ENCODE assay signal across 8 cellular contexts in the genomic region with DNA sequence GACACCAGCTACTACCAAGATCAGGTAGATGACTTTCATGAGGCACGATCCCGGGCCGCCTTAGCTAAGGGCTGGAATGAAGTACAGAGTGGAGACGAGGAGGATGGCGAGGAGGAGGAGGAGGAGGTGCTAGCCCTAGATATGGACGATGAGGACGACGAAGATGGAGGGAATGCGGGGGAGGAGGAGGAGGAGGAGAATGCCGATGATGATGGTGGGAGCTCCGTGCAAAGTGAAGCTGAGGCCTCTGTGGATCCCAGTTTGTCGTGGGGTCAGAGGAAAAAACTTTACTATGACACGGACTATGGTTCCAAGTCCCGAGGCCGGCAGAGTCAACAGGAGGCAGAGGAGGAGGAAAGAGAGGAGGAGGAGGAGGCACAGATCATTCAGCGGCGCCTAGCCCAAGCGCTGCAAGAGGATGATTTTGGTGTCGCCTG. TPM values are rescaled to one million over a fixed set of nuclear protein-coding genes. Genes with fewer than 3 reads are reported as not detected.
DNase-seq lines count a peak whose midpoint lies in the region; ATAC-seq, FAIRE-seq and TF ChIP-seq lines count a peak whose summit lies in the region.

No MANE protein-coding gene starts in this region.

- in situ Hi-C loops in GM13976 (cut with MboI; ENCODE audit: low sequenced_read_pairs, unreplicated experiment), result no loop called here

- dilution Hi-C loops in endothelial cell of umbilical vein (cut with MboI; ENCODE audit: extremely low pct_ligation_motif_present, low sequenced_read_pairs), result no loop called here

- CTCF ChIA-PET in endothelial cell of umbilical vein (lab: Charles Lee), result interaction anchor here (0.5 to 2.1 kb wide), 5 partner anchors 9 to 87 kb away, joined by 3 to 16 read pairs (median 4); no protein-coding TSS in a partner anchor

- H3K36me3 ChIP-seq in endothelial cell of umbilical vein (ENCODE audit: control insufficient read depth in 2 of 2, extremely low read depth in 1 of 2, insufficient read depth in 2 of 2, low read length in 2 of 2) (no peaks in the 10 kb centered on the region), neural cell (ENCODE audit: insufficient read depth, low read length) (no peaks in the 10 kb centered on the region)

- H3K9ac ChIP-seq in endothelial cell of umbilical vein (replicated peaks; ENCODE audit: extremely low read depth, insufficient read depth, low read length), result peak overlapping the region; percentile 76
- H3K9ac ChIP-seq in neural cell (ENCODE audit: low read length), result peak overlapping the region; percentile 88

- no peaks in the 10 kb centered on the region for H3K9me1 ChIP-seq in endothelial cell of umbilical vein (replicated peaks; ENCODE audit: control insufficient read depth, extremely low read depth, insufficient read depth, low read length)

- H3F3A ChIP-seq in neural cell (ENCODE audit: insufficient read depth, low read length, poor library complexity, severe bottlenecking), result peaks cover 9% of the 10 kb centered on the region

- H3K4me3 ChIP-seq in AG10803 (ENCODE audit: low read length) (peak overlapping the region; percentile 82), endothelial cell of umbilical vein (replicated peaks in 1 of 3; ENCODE audit: insufficient read depth in 1 of 3, low read depth in 1 of 3, low read length in 3 of 3) (peak overlapping the region; percentile 20 to 72 (median 62)), neural cell (ENCODE audit: low read length) (peak overlapping the region; percentile 92)

- H3K27me3 ChIP-seq in endothelial cell of umbilical vein (ENCODE audit: control insufficient read depth in 2 of 2, insufficient read depth in 2 of 2, low read length in 2 of 2) (no peaks in the 10 kb centered on the region), neural cell (ENCODE audit: insufficient read depth, low read depth, low read length) (no peaks in the 10 kb centered on the region)

- no peak for TF ChIP-seq POLR2A in endothelial cell of umbilical vein (IDR thresholded peaks at IDR 0.05; ENCODE audit: low read depth, low read length)

- TF ChIP-seq EP300 in neural cell (conservative IDR thresholded peaks at IDR 0.05; ENCODE audit: poor library complexity, severe bottlenecking), result no peak

- no peak for FAIRE-seq in endothelial cell of umbilical vein (lab: Jason Lieb, UNC)

- H3K9me3 ChIP-seq in endothelial cell of umbilical vein (replicated peaks; ENCODE audit: control insufficient read depth, insufficient read depth, low read length) (no peaks in the 10 kb centered on the region), neural cell (ENCODE audit: low read length) (no peaks in the 10 kb centered on the region)

- no TSS peak for BruUV-seq in endothelial cell of umbilical vein (replicated peaks; lab: Mats Ljungman, UMichigan)

- TF ChIP-seq CTCF in AG10803 (conservative IDR thresholded peaks at IDR 0.05; ENCODE audit: low read length), result no peak
- no peak for TF ChIP-seq CTCF in endothelial cell of umbilical vein (IDR thresholded peaks at IDR 0.05; ENCODE audit: extremely low read depth in 1 of 2, insufficient read depth in 1 of 2, low read depth in 1 of 2, low read length in 2 of 2)
- no peak for TF ChIP-seq CTCF in neural cell (IDR thresholded peaks at IDR 0.05; ENCODE audit: poor library complexity, severe bottlenecking)
- TF ChIP-seq CTCF in GM13976 (IDR thresholded peaks at IDR 0.05; ENCODE audit: borderline replicate concordance, control extremely low read depth, extremely low read depth, insufficient read depth, missing control alignments), result no peak

- no peak for TF ChIP-seq RAD21 in neural cell (conservative IDR thresholded peaks at IDR 0.05)

- POLR2A ChIA-PET in endothelial cell of umbilical vein (lab: Charles Lee), result interaction anchor here (2.1 kb wide), 1 partner anchor 16 kb away, joined by 12 read pairs; no protein-coding TSS in a partner anchor

- peaks cover 31% of the 10 kb centered on the region for H3K79me2 ChIP-seq in endothelial cell of umbilical vein (ENCODE audit: control insufficient read depth, insufficient read depth, low read length)
- H3K79me2 ChIP-seq in neural cell (replicated peaks; ENCODE audit: insufficient read depth, low read length), result peaks cover 26% of the 10 kb centered on the region

- H4K20me1 ChIP-seq in endothelial cell of umbilical vein (replicated peaks; ENCODE audit: control insufficient read depth, extremely low read depth, insufficient read depth, low read length), result no peaks in the 10 kb centered on the region
- no peaks in the 10 kb centered on the region for H4K20me1 ChIP-seq in neural cell (ENCODE audit: insufficient read depth)

- no peaks in the 10 kb centered on the region for H3K9me2 ChIP-seq in neural cell (ENCODE audit: insufficient read depth, low read length)

- H2AFZ ChIP-seq in endothelial cell of umbilical vein (ENCODE audit: low read depth, low read length) (peak overlapping the region; percentile 37), neural cell (ENCODE audit: low read depth, low read length) (peak overlapping the region; percentile 90)

- intact Hi-C loops in endothelial cell of umbilical vein (cut with micrococcal nuclease), result loop anchor here (1.0 kb wide), 5 partner anchors 15 to 304 kb away; a partner anchor contains a TSS

- H3K4me1 ChIP-seq in endothelial cell of umbilical vein (ENCODE audit: control insufficient read depth, extremely low read depth, insufficient read depth, low read length), result peaks cover 22% of the 10 kb centered on the region

- H3K27ac ChIP-seq in endothelial cell of umbilical vein (ENCODE audit: insufficient read depth, low read depth, low read length) (peak overlapping the region; percentile 36), neural cell (ENCODE audit: low read length) (peak overlapping the region; percentile 79)

- H3K4me2 ChIP-seq in endothelial cell of umbilical vein (ENCODE audit: insufficient read depth, low read length) (peak overlapping the region; percentile 93), neural cell (ENCODE audit: low read length) (peak overlapping the region; percentile 72)

- DNase-seq in AG10803 (ENCODE audit: low read depth) (no peak), endothelial cell of umbilical vein (ENCODE audit: low read depth, low spot score) (no peak), glomerular visceral epithelial cell (ENCODE audit: extremely low spot score) (no peak), NCI-H2196 (lab: John Stamatoyannopoulos, UW; ENCODE audit: unreplicated experiment) (no peak), GM13976 (ENCODE audit: low spot score) (no peak)

- ATAC-seq in GM21723 (IDR thresholded peaks at IDR 0.05; ENCODE audit: unreplicated experiment), result peak; percentile 7
- peak; percentile 3; the same call in 2 of the 3 replicates for ATAC-seq in SK-N-SH treated with all-trans-retinoic acid at 6 μM for 48 hours

TF ChIP-seq in SK-N-SH treated with all-trans-retinoic acid at 6 μM for 48 hours, 23 proteins besides CTCF, POLR2A, EP300 and RAD21 (continues in another document):
- TF ChIP-seq ZNF8 (CRISPR knock-in tag; IDR thresholded peaks at IDR 0.05), result no peak
- no peak for TF ChIP-seq SNAI2 (CRISPR knock-in tag; IDR thresholded peaks at IDR 0.05)
- TF ChIP-seq ZNF565 (CRISPR knock-in tag; conservative IDR thresholded peaks at IDR 0.05; ENCODE audit: low read depth), result no peak
- TF ChIP-seq ZFP3 (CRISPR knock-in tag; IDR thresholded peaks at IDR 0.05), result no peak

TF ChIP-seq in endothelial cell of umbilical vein, 7 proteins besides CTCF, POLR2A, EP300 and RAD21 (continues in another document):
- TF ChIP-seq FOS (IDR thresholded peaks at IDR 0.05; ENCODE audit: borderline replicate concordance, insufficient read depth, low read length) (no peak), JUN (IDR thresholded peaks at IDR 0.05; ENCODE audit: borderline replicate concordance, insufficient read depth, insufficient read length, low read depth) (no peak), EZH2 (IDR thresholded peaks at IDR 0.05; ENCODE audit: borderline replicate concordance, low read depth, low read length, severe bottlenecking) (no peak)

TF ChIP-seq in neural cell, 6 proteins besides CTCF, POLR2A, EP300 and RAD21:
- TF ChIP-seq EZH2 (IDR thresholded peaks at IDR 0.05; ENCODE audit: borderline replicate concordance, insufficient read depth, low read length, poor library complexity, severe bottlenecking), result no peak
- no peak for TF ChIP-seq MXI1 (conservative IDR thresholded peaks at IDR 0.05; ENCODE audit: poor library complexity, severe bottlenecking)

RNA-seq across cellular contexts. Expression of a gene that starts 0.5 kb away (rescaled TPM):
- total RNA-seq in endothelial cell of umbilical vein, result 32.8 and 34.7 TPM in 2 replicates
- polyA plus RNA-seq in endothelial cell of umbilical vein, result 6.2 and 8.7 TPM in 2 replicates
- polyA plus RNA-seq in endothelial cell of umbilical vein (2011; cell fraction: cytosol; rRNA removed), result 20.2 and 21.0 TPM in 2 replicates
- polyA plus RNA-seq in endothelial cell of umbilical vein (2011; cell fraction: nucleus; rRNA removed), result 9.2 and 12.2 TPM in 2 replicates
- polyA plus RNA-seq in endothelial cell of umbilical vein (2012), result 26.3 and 38.0 TPM in 2 replicates
- polyA minus RNA-seq in endothelial cell of umbilical vein, result 6.0 and 7.3 TPM in 2 replicates
- polyA minus RNA-seq in endothelial cell of umbilical vein (2011; cell fraction: cytosol; rRNA and poly(A)+ RNA removed), result 3.7 TPM
- polyA minus RNA-seq in endothelial cell of umbilical vein (2011; cell fraction: nucleus; rRNA and poly(A)+ RNA removed), result 4.6 and 4.8 TPM in 2 replicates
- polyA plus RNA-seq in neural cell, result 11.3 and 13.1 TPM in 2 replicates
- polyA minus RNA-seq in neural cell, result 19.7 and 23.8 TPM in 2 replicates

RNA-seq across cellular contexts. Expression of a gene that starts 22.5 kb away (rescaled TPM):
- total RNA-seq in endothelial cell of umbilical vein, result not detected in 2 replicates
- not detected in 2 replicates for polyA plus RNA-seq in endothelial cell of umbilical vein
- not detected in 2 replicates for polyA plus RNA-seq in endothelial cell of umbilical vein (2011; cell fraction: cytosol; rRNA removed)
- polyA plus RNA-seq in endothelial cell of umbilical vein (2011; cell fraction: nucleus; rRNA removed), result not detected in 2 replicates
- not detected in 2 replicates for polyA plus RNA-seq in endothelial cell of umbilical vein (2012)
- not detected in 2 replicates for polyA minus RNA-seq in endothelial cell of umbilical vein
- polyA minus RNA-seq in endothelial cell of umbilical vein (2011; cell fraction: cytosol; rRNA and poly(A)+ RNA removed), result not detected
- not detected in 2 replicates for polyA minus RNA-seq in endothelial cell of umbilical vein (2011; cell fraction: nucleus; rRNA and poly(A)+ RNA removed)
- polyA plus RNA-seq in neural cell, result not detected in 2 replicates
- polyA minus RNA-seq in neural cell, result not detected in 2 replicates

RNA-seq across cellular contexts. Expression of a gene that starts 33.0 kb away (rescaled TPM):
- total RNA-seq in endothelial cell of umbilical vein, result 42.4 and 52.8 TPM in 2 replicates
- polyA plus RNA-seq in endothelial cell of umbilical vein, result 8.5 and 10.0 TPM in 2 replicates
- polyA plus RNA-seq in endothelial cell of umbilical vein (2011; cell fraction: cytosol; rRNA removed), result 9.2 and 9.3 TPM in 2 replicates
- 70.9 and 78.9 TPM in 2 replicates for polyA plus RNA-seq in endothelial cell of umbilical vein (2011; cell fraction: nucleus; rRNA removed)
- polyA plus RNA-seq in endothelial cell of umbilical vein (2012), result 17.6 and 20.0 TPM in 2 replicates
- 20.2 and 25.3 TPM in 2 replicates for polyA minus RNA-seq in endothelial cell of umbilical vein
- 4.5 TPM for polyA minus RNA-seq in endothelial cell of umbilical vein (2011; cell fraction: cytosol; rRNA and poly(A)+ RNA removed)
- polyA minus RNA-seq in endothelial cell of umbilical vein (2011; cell fraction: nucleus; rRNA and poly(A)+ RNA removed), result 54.9 and 71.0 TPM in 2 replicates
- polyA plus RNA-seq in neural cell, result 360 and 414 TPM in 2 replicates
- polyA minus RNA-seq in neural cell, result 608 and 652 TPM in 2 replicates
